16 cellular contexts compared by ENCODE assay signal in genomic region chr14:96139879-96140278, GRCh38.
"Had no signal": no experiment of that assay in that cellular context is flagged by ENCODE, and none has a peak within 500 bp of the region (broad histone marks: within the 10 kb centered on the region; RNA-seq: fewer than 3 reads in every experiment).

No MANE protein-coding gene starts in this region.

- H3K27me3 ChIP-seq: cardiac muscle cell, esophagus muscularis mucosa, foreskin keratinocyte, ovary, right lobe of liver, stomach, testis had no signal

- H3K4me1 ChIP-seq: foreskin keratinocyte, right lobe of liver, testis had no signal

- H3K9me3 ChIP-seq: ovary, right lobe of liver, testis had no signal

- ATAC-seq: foreskin keratinocyte had no signal

- H3K4me3 ChIP-seq: cardiac muscle cell, dorsolateral prefrontal cortex, esophagus muscularis mucosa, ovary, right lobe of liver, spleen, stomach, testis had no signal

- H3K36me3 ChIP-seq: cardiac muscle cell, esophagus muscularis mucosa, ovary, right lobe of liver, spleen, stomach had no signal

- DNase-seq: activated CD4-positive, alpha-beta T cell treated with anti-CD3 and anti-CD28 coated beads, Interleukin-2, amount 10 ng/mL, durations not matched to agents 7 days and 5 days; activated CD8-positive, alpha-beta memory T cell treated with anti-CD3 and anti-CD28 coated beads for 24 hours; activated gamma-delta T cell treated with Interleukin-2 at 50 U/mL for 16 hours; activated naive CD8-positive, alpha-beta T cell treated with anti-CD3 and anti-CD28 coated beads for 36 hours; dorsolateral prefrontal cortex; foreskin keratinocyte; glutamatergic neuron; kidney glomerular epithelial cell; ovary; right lobe of liver; spleen; stimulated activated CD4-positive, alpha-beta T cell treated with anti-CD3 and anti-CD28 coated beads, Interleukin-1b, Interleukin-23, amount 100 ng/mL, for 48 hours; stomach; testis had no signal

- H3K27ac ChIP-seq: cardiac muscle cell, dorsolateral prefrontal cortex, esophagus muscularis mucosa, foreskin keratinocyte, ovary, right lobe of liver, spleen, stomach, testis had no signal
